In the genomic region with DNA sequence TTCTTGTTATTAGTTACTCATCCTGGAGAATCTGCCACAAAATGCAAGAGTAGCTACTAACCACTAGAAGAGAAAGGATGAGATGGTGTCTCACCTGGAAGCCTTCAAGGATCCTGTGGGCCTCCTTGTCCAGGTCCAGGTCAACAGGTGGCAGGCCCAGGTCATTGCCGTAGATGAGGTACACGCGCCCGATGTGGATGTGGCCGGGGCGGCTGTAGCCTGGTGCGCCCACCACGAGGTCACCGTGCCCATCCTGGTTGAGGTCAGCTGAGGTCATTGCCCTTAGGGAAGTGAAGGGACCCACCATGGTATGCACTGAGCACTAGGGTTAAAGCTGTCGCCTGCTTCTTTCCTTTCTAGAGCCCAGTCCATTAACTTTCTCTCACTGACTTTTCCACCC, we compare ENCODE assay signal across 17 cellular contexts. TPM values are rescaled to one million over a fixed set of nuclear protein-coding genes. Genes with fewer than 3 reads are reported as not detected.
"Had no signal": no experiment of that assay in that cellular context is flagged by ENCODE, and none has a peak within 500 bp of the region (broad histone marks: within the 10 kb centered on the region; RNA-seq: fewer than 3 reads in every experiment).

No MANE protein-coding gene starts in this region.

- H3K4me3 ChIP-seq: coronary artery, dorsolateral prefrontal cortex, esophagus muscularis mucosa, gastroesophageal sphincter, heart left ventricle, hepatocyte, left lung, lower lobe of right lung had no signal

- DNase-seq: dermis blood vessel endothelial cell; dorsolateral prefrontal cortex; effector CD4-positive, alpha-beta T cell; effector memory CD4-positive, alpha-beta T cell; foreskin keratinocyte; heart left ventricle; hypothalamus; left cardiac atrium; left lung; left ventricle myocardium superior; lower lobe of right lung; mesendoderm; midbrain had no signal

- H3K27ac ChIP-seq: coronary artery, dorsolateral prefrontal cortex, esophagus muscularis mucosa, foreskin keratinocyte, gastroesophageal sphincter, heart left ventricle, hepatocyte, left lung, lower lobe of right lung had no signal

- H3K27me3 ChIP-seq: dorsolateral prefrontal cortex, esophagus muscularis mucosa, foreskin keratinocyte, gastroesophageal sphincter, heart left ventricle, hepatocyte, left lung had no signal

- H3K9me3 ChIP-seq: esophagus muscularis mucosa, gastroesophageal sphincter, heart left ventricle, left lung, lower lobe of right lung had no signal

- H3K4me2 ChIP-seq: hepatocyte had no signal

- H3K36me3 ChIP-seq: heart left ventricle, left lung, lower lobe of right lung had no signal

- H3K4me1 ChIP-seq: esophagus muscularis mucosa, foreskin keratinocyte, gastroesophageal sphincter, heart left ventricle, left lung, lower lobe of right lung had no signal

- H2AFZ ChIP-seq: hepatocyte had no signal

RNA-seq across cellular contexts. Expression of gene GPLD1, which starts 35.5 kb away (rescaled TPM):
- polyA plus RNA-seq: foreskin keratinocyte had no signal
